ENCODE assay signal across 1 cellular context in genomic region chr1:231211005-231211857, GRCh38.
TF ChIP-seq lines count a peak whose summit lies in the region.

No MANE protein-coding gene starts in this region.

TF ChIP-seq in HEK293, 187 proteins besides CTCF, POLR2A, EP300 and RAD21 (continued from another document and continues in another):
- TF ChIP-seq REST (tag by site-specific recombination; IDR thresholded peaks at IDR 0.05) (peak; percentile 57), ZNF350 (tag by site-specific recombination; IDR thresholded peaks at IDR 0.05) (no peak), ZNF426 (tag by site-specific recombination; IDR thresholded peaks at IDR 0.05) (no peak), ZNF48 (tag by site-specific recombination; IDR thresholded peaks at IDR 0.05) (no peak), ZNF302 (tag by site-specific recombination; IDR thresholded peaks at IDR 0.05; ENCODE audit: low read depth) (no peak), ZSCAN30 (tag by site-specific recombination; IDR thresholded peaks at IDR 0.05) (peak; percentile 82), ZNF777 (tag by site-specific recombination; IDR thresholded peaks at IDR 0.05; ENCODE audit: borderline replicate concordance) (no peak), ZNF24 (tag by site-specific recombination; IDR thresholded peaks at IDR 0.05) (peak; percentile 15; the same call in 1 of the 2 replicates), ZNF23 (tag by site-specific recombination; IDR thresholded peaks at IDR 0.05; ENCODE audit: borderline replicate concordance) (no peak), ZNF416 (tag by site-specific recombination; IDR thresholded peaks at IDR 0.05) (no peak), OSR2 (tag by site-specific recombination; IDR thresholded peaks at IDR 0.05) (no peak), IKZF3 (tag by site-specific recombination; IDR thresholded peaks at IDR 0.05) (peak; percentile 77), PRDM1 (tag by site-specific recombination; IDR thresholded peaks at IDR 0.05) (no peak), ZBTB11 (tag by site-specific recombination; conservative IDR thresholded peaks at IDR 0.05; ENCODE audit: low read depth) (peak; percentile 91), ZNF354C (tag by site-specific recombination; IDR thresholded peaks at IDR 0.05; ENCODE audit: borderline replicate concordance, low read depth) (no peak), ZSCAN18 (tag by site-specific recombination; IDR thresholded peaks at IDR 0.05) (no peak), KLF7 (tag by site-specific recombination; IDR thresholded peaks at IDR 0.05; ENCODE audit: borderline replicate concordance) (no peak), ZSCAN16 (tag by site-specific recombination; IDR thresholded peaks at IDR 0.05) (no peak), ZBTB8A (tag by site-specific recombination; IDR thresholded peaks at IDR 0.05) (no peak), ZBTB21 (tag by site-specific recombination; IDR thresholded peaks at IDR 0.05) (no peak), ZNF366 (tag by site-specific recombination; conservative IDR thresholded peaks at IDR 0.05) (no peak), ZFP3 (tag by site-specific recombination; IDR thresholded peaks at IDR 0.05; ENCODE audit: low read depth) (no peak), ZNF530 (tag by site-specific recombination; IDR thresholded peaks at IDR 0.05; ENCODE audit: low read depth) (no peak), ZNF362 (tag by site-specific recombination; IDR thresholded peaks at IDR 0.05) (no peak), ZNF558 (tag by site-specific recombination; IDR thresholded peaks at IDR 0.05) (no peak), ZNF398 (tag by site-specific recombination; IDR thresholded peaks at IDR 0.05) (no peak), AEBP2 (tag by site-specific recombination; IDR thresholded peaks at IDR 0.05; ENCODE audit: borderline replicate concordance) (no peak), ZNF335 (tag by site-specific recombination; conservative IDR thresholded peaks at IDR 0.05) (peak; percentile 87), ZNF596 (tag by site-specific recombination; IDR thresholded peaks at IDR 0.05) (0 out of 2 replicates have a peak, but pooled peaks have one; percentile 4), MZF1 (tag by site-specific recombination; IDR thresholded peaks at IDR 0.05; ENCODE audit: borderline replicate concordance) (no peak), ZNF16 (tag by site-specific recombination; IDR thresholded peaks at IDR 0.05; ENCODE audit: low read depth) (no peak), ZNF121 (tag by site-specific recombination; IDR thresholded peaks at IDR 0.05) (no peak), YY1 (tag by site-specific recombination; IDR thresholded peaks at IDR 0.05) (no peak), ZNF549 (tag by site-specific recombination; IDR thresholded peaks at IDR 0.05) (no peak), ZNF324 (tag by site-specific recombination; IDR thresholded peaks at IDR 0.05) (no peak)
- TF ChIP-seq, protein P1, sequence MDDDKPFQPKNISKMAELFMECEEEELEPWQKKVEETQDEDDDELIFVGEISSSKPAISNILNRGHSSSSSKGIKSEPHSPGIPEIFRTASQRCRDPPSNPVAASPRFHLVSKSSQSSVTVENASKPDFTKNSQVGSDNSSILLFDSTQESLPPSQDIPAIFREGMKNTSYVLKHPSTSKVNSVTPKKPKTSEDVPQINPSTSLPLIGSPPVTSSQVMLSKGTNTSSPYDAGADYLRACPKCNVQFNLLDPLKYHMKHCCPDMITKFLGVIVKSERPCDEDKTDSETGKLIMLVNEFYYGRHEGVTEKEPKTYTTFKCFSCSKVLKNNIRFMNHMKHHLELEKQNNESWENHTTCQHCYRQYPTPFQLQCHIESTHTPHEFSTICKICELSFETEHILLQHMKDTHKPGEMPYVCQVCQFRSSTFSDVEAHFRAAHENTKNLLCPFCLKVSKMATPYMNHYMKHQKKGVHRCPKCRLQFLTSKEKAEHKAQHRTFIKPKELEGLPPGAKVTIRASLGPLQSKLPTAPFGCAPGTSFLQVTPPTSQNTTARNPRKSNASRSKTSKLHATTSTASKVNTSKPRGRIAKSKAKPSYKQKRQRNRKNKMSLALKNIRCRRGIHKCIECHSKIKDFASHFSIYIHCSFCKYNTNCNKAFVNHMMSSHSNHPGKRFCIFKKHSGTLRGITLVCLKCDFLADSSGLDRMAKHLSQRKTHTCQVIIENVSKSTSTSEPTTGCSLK (tag by site-specific recombination; IDR thresholded peaks at IDR 0.05), result no peak
- TF ChIP-seq, protein P2, sequence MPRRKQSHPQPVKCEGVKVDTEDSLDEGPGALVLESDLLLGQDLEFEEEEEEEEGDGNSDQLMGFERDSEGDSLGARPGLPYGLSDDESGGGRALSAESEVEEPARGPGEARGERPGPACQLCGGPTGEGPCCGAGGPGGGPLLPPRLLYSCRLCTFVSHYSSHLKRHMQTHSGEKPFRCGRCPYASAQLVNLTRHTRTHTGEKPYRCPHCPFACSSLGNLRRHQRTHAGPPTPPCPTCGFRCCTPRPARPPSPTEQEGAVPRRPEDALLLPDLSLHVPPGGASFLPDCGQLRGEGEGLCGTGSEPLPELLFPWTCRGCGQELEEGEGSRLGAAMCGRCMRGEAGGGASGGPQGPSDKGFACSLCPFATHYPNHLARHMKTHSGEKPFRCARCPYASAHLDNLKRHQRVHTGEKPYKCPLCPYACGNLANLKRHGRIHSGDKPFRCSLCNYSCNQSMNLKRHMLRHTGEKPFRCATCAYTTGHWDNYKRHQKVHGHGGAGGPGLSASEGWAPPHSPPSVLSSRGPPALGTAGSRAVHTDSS (tag by site-specific recombination; IDR thresholded peaks at IDR 0.05), result no peak
- TF ChIP-seq, protein P3, sequence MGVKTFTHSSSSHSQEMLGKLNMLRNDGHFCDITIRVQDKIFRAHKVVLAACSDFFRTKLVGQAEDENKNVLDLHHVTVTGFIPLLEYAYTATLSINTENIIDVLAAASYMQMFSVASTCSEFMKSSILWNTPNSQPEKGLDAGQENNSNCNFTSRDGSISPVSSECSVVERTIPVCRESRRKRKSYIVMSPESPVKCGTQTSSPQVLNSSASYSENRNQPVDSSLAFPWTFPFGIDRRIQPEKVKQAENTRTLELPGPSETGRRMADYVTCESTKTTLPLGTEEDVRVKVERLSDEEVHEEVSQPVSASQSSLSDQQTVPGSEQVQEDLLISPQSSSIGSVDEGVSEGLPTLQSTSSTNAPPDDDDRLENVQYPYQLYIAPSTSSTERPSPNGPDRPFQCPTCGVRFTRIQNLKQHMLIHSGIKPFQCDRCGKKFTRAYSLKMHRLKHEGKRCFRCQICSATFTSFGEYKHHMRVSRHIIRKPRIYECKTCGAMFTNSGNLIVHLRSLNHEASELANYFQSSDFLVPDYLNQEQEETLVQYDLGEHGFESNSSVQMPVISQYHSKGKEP (tag by site-specific recombination; IDR thresholded peaks at IDR 0.05), result no peak
- TF ChIP-seq, protein P4, sequence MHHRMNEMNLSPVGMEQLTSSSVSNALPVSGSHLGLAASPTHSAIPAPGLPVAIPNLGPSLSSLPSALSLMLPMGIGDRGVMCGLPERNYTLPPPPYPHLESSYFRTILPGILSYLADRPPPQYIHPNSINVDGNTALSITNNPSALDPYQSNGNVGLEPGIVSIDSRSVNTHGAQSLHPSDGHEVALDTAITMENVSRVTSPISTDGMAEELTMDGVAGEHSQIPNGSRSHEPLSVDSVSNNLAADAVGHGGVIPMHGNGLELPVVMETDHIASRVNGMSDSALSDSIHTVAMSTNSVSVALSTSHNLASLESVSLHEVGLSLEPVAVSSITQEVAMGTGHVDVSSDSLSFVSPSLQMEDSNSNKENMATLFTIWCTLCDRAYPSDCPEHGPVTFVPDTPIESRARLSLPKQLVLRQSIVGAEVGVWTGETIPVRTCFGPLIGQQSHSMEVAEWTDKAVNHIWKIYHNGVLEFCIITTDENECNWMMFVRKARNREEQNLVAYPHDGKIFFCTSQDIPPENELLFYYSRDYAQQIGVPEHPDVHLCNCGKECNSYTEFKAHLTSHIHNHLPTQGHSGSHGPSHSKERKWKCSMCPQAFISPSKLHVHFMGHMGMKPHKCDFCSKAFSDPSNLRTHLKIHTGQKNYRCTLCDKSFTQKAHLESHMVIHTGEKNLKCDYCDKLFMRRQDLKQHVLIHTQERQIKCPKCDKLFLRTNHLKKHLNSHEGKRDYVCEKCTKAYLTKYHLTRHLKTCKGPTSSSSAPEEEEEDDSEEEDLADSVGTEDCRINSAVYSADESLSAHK (tag by site-specific recombination; IDR thresholded peaks at IDR 0.05), result no peak
